Comparison of ENCODE assay signal across 8 cellular contexts in genomic region chrX:107324493-107325310, GRCh38.
DNase-seq lines count a peak whose midpoint lies in the region; ATAC-seq, FAIRE-seq and TF ChIP-seq lines count a peak whose summit lies in the region.

No MANE protein-coding gene starts in this region.

- no peak for FAIRE-seq in keratinocyte (lab: Jason Lieb, UNC)

- DNase-seq in HT1080 (ENCODE audit: low read depth) (peak; percentile 25), adipocyte (ENCODE audit: low read depth) (peak; percentile 15), keratinocyte (ENCODE audit: low read depth, low spot score) (no peak), NCI-H2029 treated with DMSO at 0.1 percent for 48 hours (lab: John Stamatoyannopoulos, UW) (no peak)
- no peak for DNase-seq in central memory CD4-positive, alpha-beta T cell

- no peaks in the 10 kb centered on the region for H3K9me1 ChIP-seq in keratinocyte (ENCODE audit: control insufficient read depth, extremely low read depth, insufficient read depth, low read length)

- peaks cover 53% of the 10 kb centered on the region for H3K27me3 ChIP-seq in adipocyte (replicated peaks; ENCODE audit: control insufficient read depth, insufficient read depth, low read length)
- H3K27me3 ChIP-seq in keratinocyte (ENCODE audit: control insufficient read depth, extremely low read depth, insufficient read depth, low read length): peaks cover 5% of the 10 kb centered on the region

- dilution Hi-C loops in keratinocyte (cut with MboI; ENCODE audit: extremely low pct_ligation_motif_present, low sequenced_read_pairs): no loop called here

- H3K4me1 ChIP-seq in adipocyte (ENCODE audit: control insufficient read depth, insufficient read depth, low read length) (no peaks in the 10 kb centered on the region), keratinocyte (ENCODE audit: control insufficient read depth, extremely low read depth, insufficient read depth, low read length) (no peaks in the 10 kb centered on the region)

- H3K9ac ChIP-seq in adipocyte (ENCODE audit: low read length) (no peak overlapping the region), keratinocyte (ENCODE audit: control insufficient read depth, extremely low read depth, insufficient read depth, low read length) (no peak overlapping the region)

- H3K4me3 ChIP-seq in adipocyte (ENCODE audit: low read length) (no peak overlapping the region), keratinocyte (ENCODE audit: control insufficient read depth in 2 of 3, extremely low read depth in 1 of 3, insufficient read depth in 2 of 3, low read depth in 1 of 3, low read length in 3 of 3) (no peak overlapping the region)

- TF ChIP-seq CTCF in C4-2B (conservative IDR thresholded peaks at IDR 0.05) (0 out of 2 replicates have a peak, but pooled peaks have one; percentile 6), keratinocyte (optimal IDR thresholded peaks at IDR 0.05 in 1 of 3, IDR thresholded peaks at IDR 0.05 in 1 of 3, conservative IDR thresholded peaks at IDR 0.05 in 1 of 3; ENCODE audit: extremely low read depth in 1 of 3, insufficient read depth in 2 of 3, low read length in 3 of 3) (peak; percentile 11 to 47 (median 37))

- H3K9me3 ChIP-seq in adipocyte (ENCODE audit: control insufficient read depth, low read length) (no peaks in the 10 kb centered on the region), keratinocyte (ENCODE audit: control insufficient read depth, low read depth, low read length) (no peaks in the 10 kb centered on the region)

- no peak overlapping the region for H3K4me2 ChIP-seq in keratinocyte (ENCODE audit: control insufficient read depth, extremely low read depth, insufficient read depth, low read depth, low read length)

- H3K27ac ChIP-seq in C4-2B: no peak overlapping the region
- no peak overlapping the region for H3K27ac ChIP-seq in keratinocyte (ENCODE audit: control insufficient read depth, insufficient read depth, low read length)

- H3K79me2 ChIP-seq in keratinocyte (ENCODE audit: control insufficient read depth, insufficient read depth, low read length): no peaks in the 10 kb centered on the region

- ATAC-seq in HG03280 (IDR thresholded peaks at IDR 0.05; ENCODE audit: unreplicated experiment) (no peak), HG03432 (IDR thresholded peaks at IDR 0.05; ENCODE audit: unreplicated experiment) (no peak)

- no peak overlapping the region for H2AFZ ChIP-seq in keratinocyte (ENCODE audit: control insufficient read depth, low read length)

- no peaks in the 10 kb centered on the region for H4K20me1 ChIP-seq in keratinocyte (ENCODE audit: control insufficient read depth, extremely low read depth, insufficient read depth, low read length)

- H3K36me3 ChIP-seq in adipocyte (ENCODE audit: control insufficient read depth, insufficient read depth, low read length, severe bottlenecking) (no peaks in the 10 kb centered on the region), keratinocyte (ENCODE audit: control insufficient read depth in 2 of 2, extremely low read depth in 1 of 2, insufficient read depth in 2 of 2, low read length in 2 of 2) (no peaks in the 10 kb centered on the region)

Comparison
In these comparisons a context has a peak if more than half of its experiments do, and no peak if none do; other contexts are left out.
1. DNase-seq: peak in HT1080 (single experiment) and adipocyte (single experiment); none in keratinocyte (single experiment), NCI-H2029 treated with DMSO at 0.1 percent for 48 hours (single experiment) and central memory CD4-positive, alpha-beta T cell (single experiment).